11 cellular contexts compared by ENCODE assay signal in the genomic region with DNA sequence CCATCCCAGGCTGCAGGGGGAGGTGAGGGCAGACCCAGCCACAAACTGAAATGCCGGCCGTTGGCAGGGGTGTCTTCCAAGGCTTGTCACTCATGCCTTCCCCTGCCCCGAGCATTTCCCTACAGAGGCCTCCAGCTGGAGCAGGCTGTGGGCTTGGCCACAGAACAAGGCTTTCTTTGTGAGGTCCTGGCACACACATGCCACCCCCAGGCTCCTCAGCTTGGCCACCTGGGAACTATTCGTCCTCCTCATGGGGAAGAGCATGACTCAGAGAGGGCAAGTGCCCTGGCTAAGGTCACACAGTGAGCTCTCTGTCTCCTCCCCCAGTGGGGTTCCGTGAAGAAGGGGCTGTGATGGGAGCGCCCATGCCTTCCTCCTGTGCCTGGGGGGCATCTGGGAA. TPM values are rescaled to one million over a fixed set of nuclear protein-coding genes. Genes with fewer than 3 reads are reported as not detected.
DNase-seq lines count a peak whose midpoint lies in the region; ATAC-seq and TF ChIP-seq lines count a peak whose summit lies in the region.
"Had no signal": no experiment of that assay in that cellular context is flagged by ENCODE, and none has a peak within 500 bp of the region (broad histone marks: within the 10 kb centered on the region; RNA-seq: fewer than 3 reads in every experiment).

No MANE protein-coding gene starts in this region.

- in situ Hi-C loops in gastrocnemius medialis (cut with MboI; ENCODE audit: low sequenced_read_pairs in 4 of 4): no loop called here

- peaks cover 5% of the 10 kb centered on the region for H3K4me1 Mint-ChIP-seq in Caco-2 (ENCODE audit: low read depth, unreplicated experiment)

- DNase-seq in H7: peak; percentile 23
- peak in 6 of 7 donors; percentile 35 to 69 (median 62) for DNase-seq in adrenal gland
- DNase-seq in gastrocnemius medialis: no peak
- DNase-seq in lower leg skin (ENCODE audit: low spot score in 2 of 2): no peak
- no peak for DNase-seq in NOMO-1 (lab: John Stamatoyannopoulos, UW; ENCODE audit: unreplicated experiment in 2 of 2)
- DNase-seq in Caco-2: no peak
- DNase-seq: DMS79, T-cell had no signal

- no peaks in the 10 kb centered on the region for H3K36me3 ChIP-seq in H7 (replicated peaks; ENCODE audit: control insufficient read depth, insufficient read depth, low read length)
- no peaks in the 10 kb centered on the region for H3K36me3 ChIP-seq in adrenal gland (replicated peaks in 1 of 2)
- peaks cover 0 to 20% of the 10 kb centered on the region in 2 donors for H3K36me3 ChIP-seq in gastroesophageal sphincter
- no peaks in the 10 kb centered on the region for H3K36me3 ChIP-seq in gastrocnemius medialis
- H3K36me3 ChIP-seq in Caco-2 (ENCODE audit: control insufficient read depth, insufficient read depth, low read length): no peaks in the 10 kb centered on the region; the same call in 1 of the 2 replicates

- H3K4me3 Mint-ChIP-seq in Caco-2 (ENCODE audit: unreplicated experiment): no peak overlapping the region
- H3K4me3 Mint-ChIP-seq: natural killer cell treated with Interleukin-12 subunit alpha and Interleukin-12 subunit beta and Interleukin-15 and Interleukin-18, amount 100 ng/mL, for 72 hours; T-cell had no signal

- no peaks in the 10 kb centered on the region for H3K9me3 Mint-ChIP-seq in Caco-2 (ENCODE audit: unreplicated experiment)
- H3K9me3 Mint-ChIP-seq: natural killer cell treated with Interleukin-12 subunit alpha and Interleukin-12 subunit beta and Interleukin-15 and Interleukin-18, amount 100 ng/mL, for 72 hours; T-cell had no signal

- H3K27me3 ChIP-seq in H7 (ENCODE audit: control insufficient read depth, insufficient read depth, low read length) (no peaks in the 10 kb centered on the region), adrenal gland (no peaks in the 10 kb centered on the region), gastroesophageal sphincter (no peaks in the 10 kb centered on the region), gastrocnemius medialis (no peaks in the 10 kb centered on the region), Caco-2 (replicated peaks; ENCODE audit: control insufficient read depth, insufficient read depth, low read length) (no peaks in the 10 kb centered on the region)

- H3K36me3 Mint-ChIP-seq in Caco-2 (ENCODE audit: insufficient read depth, unreplicated experiment): peaks cover 6% of the 10 kb centered on the region
- H3K36me3 Mint-ChIP-seq: natural killer cell treated with Interleukin-12 subunit alpha and Interleukin-12 subunit beta and Interleukin-15 and Interleukin-18, amount 100 ng/mL, for 72 hours had no signal

- CTCF ChIA-PET in Caco-2 (lab: Charles Lee): no interaction called here

- H3K27ac Mint-ChIP-seq in Caco-2 (ENCODE audit: unreplicated experiment): no peak overlapping the region
- H3K27ac Mint-ChIP-seq: T-cell had no signal

- H3K9me3 ChIP-seq in adrenal gland (replicated peaks in 1 of 3): no peaks in the 10 kb centered on the region
- no peaks in the 10 kb centered on the region for H3K9me3 ChIP-seq in gastroesophageal sphincter
- no peaks in the 10 kb centered on the region for H3K9me3 ChIP-seq in gastrocnemius medialis
- no peaks in the 10 kb centered on the region for H3K9me3 ChIP-seq in Caco-2

- ATAC-seq in gastroesophageal sphincter: no peak
- ATAC-seq in gastrocnemius medialis: no peak
- no peak for ATAC-seq in GM21529 (IDR thresholded peaks at IDR 0.05; ENCODE audit: unreplicated experiment)
- ATAC-seq: natural killer cell treated with Interleukin-12 subunit alpha and Interleukin-12 subunit beta and Interleukin-15 and Interleukin-18, amount 100 ng/mL, for 72 hours; T-cell had no signal

- POLR2A ChIA-PET in Caco-2 (lab: Charles Lee): no interaction called here

- H3K4me1 ChIP-seq in adrenal gland (replicated peaks in 1 of 2) (peaks cover 23 to 25% of the 10 kb centered on the region in 2 donors), gastroesophageal sphincter (peaks cover 0 to 54% (median 7%) of the 10 kb centered on the region in 3 donors), gastrocnemius medialis (peaks cover 10 to 11% of the 10 kb centered on the region in 2 donors), Caco-2 (peaks cover 3% of the 10 kb centered on the region; the same call in 1 of the 2 replicates)

- H3K27ac ChIP-seq in adrenal gland (peak overlapping the region in 1 of 5 donors; percentile 7), gastroesophageal sphincter (peak overlapping the region in 3 of 4 donors; percentile 11 to 45 (median 18)), gastrocnemius medialis (peak overlapping the region in 3 of 4 donors; percentile 57 to 71 (median 69))

- TF ChIP-seq EP300 in gastroesophageal sphincter (IDR thresholded peaks at IDR 0.05): no peak

- BruUV-seq in Caco-2 (replicated peaks; lab: Mats Ljungman, UMichigan): no TSS peak

- TF ChIP-seq POLR2A in adrenal gland (IDR thresholded peaks at IDR 0.05): no peak
- no peak for TF ChIP-seq POLR2A in gastroesophageal sphincter (IDR thresholded peaks at IDR 0.05)
- no peak for TF ChIP-seq POLR2A in gastrocnemius medialis (IDR thresholded peaks at IDR 0.05)
- TF ChIP-seq POLR2A in lower leg skin (IDR thresholded peaks at IDR 0.05): no peak

- intact Hi-C loops in adrenal gland (cut with DNase I): loop anchor here in 1 of 2 donors (10.0 kb wide), 1 partner anchor 150 kb away; no protein-coding TSS in a partner anchor
- intact Hi-C loops in gastrocnemius medialis (cut with DNase I; ENCODE audit: low total_unique reads): no loop called here
- intact Hi-C loops in lower leg skin (cut with DNase I; ENCODE audit: low total_unique reads): no loop called here
- intact Hi-C loops in Caco-2 (cut with micrococcal nuclease; ENCODE audit: unreplicated experiment): no loop called here

- H3K4me3 ChIP-seq in H7 (ENCODE audit: insufficient read depth, low read depth, low read length) (no peak overlapping the region), adrenal gland (no peak overlapping the region), gastroesophageal sphincter (no peak overlapping the region), gastrocnemius medialis (no peak overlapping the region), lower leg skin (ENCODE audit: low read depth, poor library complexity, severe bottlenecking) (no peak overlapping the region), Caco-2 (ENCODE audit: low read depth, low read length) (no peak overlapping the region)

- no peaks in the 10 kb centered on the region for H3K27me3 Mint-ChIP-seq in Caco-2 (ENCODE audit: insufficient read depth, unreplicated experiment)
- H3K27me3 Mint-ChIP-seq: natural killer cell treated with Interleukin-12 subunit alpha and Interleukin-12 subunit beta and Interleukin-15 and Interleukin-18, amount 100 ng/mL, for 72 hours; T-cell had no signal

- 21 to 47% (median 39%) methylated on average over 2 to 6 of the region's 6 CpGs for WGBS in adrenal gland, 4 donors
- 80% methylated on average over 1 of the region's 6 CpGs; no CpG with 5 or more reads in 1 of the 2 donors for WGBS in gastroesophageal sphincter (ENCODE audit: low coverage in 1 of 2), 2 donors
- WGBS in lower leg skin, 2 donors: 33 to 41% methylated on average over 4 to 6 of the region's 6 CpGs

- TF ChIP-seq CTCF in adrenal gland (IDR thresholded peaks at IDR 0.05) (no peak), gastroesophageal sphincter (IDR thresholded peaks at IDR 0.05) (no peak), gastrocnemius medialis (IDR thresholded peaks at IDR 0.05 in 4 of 5, conservative IDR thresholded peaks at IDR 0.05 in 1 of 5) (no peak), lower leg skin (IDR thresholded peaks at IDR 0.05) (no peak), Caco-2 (IDR thresholded peaks at IDR 0.05; ENCODE audit: insufficient read depth in 1 of 2, low read depth in 1 of 2, low read length in 1 of 2, severe bottlenecking in 1 of 2, unreplicated experiment in 1 of 2) (no peak)

RNA-seq across cellular contexts. Expression of a gene that starts 21.7 kb away (rescaled TPM):
- 1.7 and 3.0 TPM in 2 replicates for total RNA-seq in H7 (2014; rRNA removed; shearing (Covaris generic))
- total RNA-seq in adrenal gland (1 to 10 TPM; 3.6 to 10.0 (median 6.2) TPM), gastroesophageal sphincter (1 to 10 TPM; 2.3 to 8.4 (median 3.5) TPM), gastrocnemius medialis (1 to 10 TPM in 2 of 4 donors, under 1 TPM in 2; 0.53 to 1.5 (median 0.99) TPM), lower leg skin (10 to 100 TPM in 1 of 4 donors, 1 to 10 TPM in 3; 3.4 to 10.2 (median 7.2) TPM), Caco-2 (2022) (6.7 and 8.1 TPM in 2 replicates)
- polyA plus RNA-seq in adrenal gland: 1 to 10 TPM; 2.0 to 7.5 (median 3.0) TPM

RNA-seq across cellular contexts. Expression of a gene that starts 30.5 kb away (rescaled TPM):
- total RNA-seq in H7 (2014; rRNA removed; shearing (Covaris generic)): 17.8 and 23.4 TPM in 2 replicates
- total RNA-seq in adrenal gland (10 to 100 TPM; 14.8 to 44.8 (median 21.8) TPM), gastroesophageal sphincter (10 to 100 TPM in 1 of 4 donors, 1 to 10 TPM in 3; 7.3 to 10.7 (median 8.3) TPM), gastrocnemius medialis (10 to 100 TPM in 1 of 4 donors, 1 to 10 TPM in 3; 3.2 to 11.7 (median 7.8) TPM), lower leg skin (10 to 100 TPM in 3 of 4 donors, 1 to 10 TPM in 1; 6.6 to 14.1 (median 13.0) TPM), Caco-2 (2022) (21.6 and 22.7 TPM in 2 replicates)
- polyA plus RNA-seq in adrenal gland: 10 to 100 TPM in 2 of 3 donors, 1 to 10 TPM in 1; 6.2 to 21.7 (median 16.7) TPM

RNA-seq across cellular contexts. Expression of a gene that starts 35.9 kb away (rescaled TPM):
- 203 and 220 TPM in 2 replicates for total RNA-seq in H7 (2014; rRNA removed; shearing (Covaris generic))
- total RNA-seq in adrenal gland (100 to 1,000 TPM; 192 to 384 (median 284) TPM), gastroesophageal sphincter (100 to 1,000 TPM; 251 to 343 (median 302) TPM), gastrocnemius medialis (100 to 1,000 TPM; 123 to 175 (median 156) TPM), lower leg skin (100 to 1,000 TPM; 129 to 188 (median 167) TPM), Caco-2 (2022) (99.6 and 103 TPM in 2 replicates)
- polyA plus RNA-seq in adrenal gland: 100 to 1,000 TPM; 198 to 709 (median 531) TPM

RNA-seq across cellular contexts. Expression of a gene that starts 48.7 kb away (rescaled TPM):
- 14.7 and 20.9 TPM in 2 replicates for total RNA-seq in H7 (2014; rRNA removed; shearing (Covaris generic))
- total RNA-seq in adrenal gland (10 to 100 TPM; 21.8 to 46.1 (median 30.7) TPM), gastroesophageal sphincter (10 to 100 TPM; 23.4 to 47.4 (median 29.3) TPM), gastrocnemius medialis (1 to 10 TPM; 4.8 to 8.2 (median 7.6) TPM), lower leg skin (10 to 100 TPM; 27.7 to 47.8 (median 42.3) TPM), Caco-2 (2022) (24.0 and 25.4 TPM in 2 replicates)
- 10 to 100 TPM; 11.0 to 52.4 (median 25.7) TPM for polyA plus RNA-seq in adrenal gland

Comparison
In these comparisons a context has a peak if more than half of its experiments do, and no peak if none do; other contexts are left out.
1. DNase-seq: peak in H7 (single experiment) and adrenal gland (6 of 7); none in gastrocnemius medialis (0 of 2), lower leg skin (0 of 2), NOMO-1 (0 of 2) and Caco-2 (0 of 2).